Comparison of ENCODE assay signal across 38 cellular contexts in genomic region chr10:68185085-68185484, GRCh38. TPM values are rescaled to one million over a fixed set of nuclear protein-coding genes. Genes with fewer than 3 reads are reported as not detected.
"Had no signal": no experiment of that assay in that cellular context is flagged by ENCODE, and none has a peak within 500 bp of the region (broad histone marks: within the 10 kb centered on the region; RNA-seq: fewer than 3 reads in every experiment).

No MANE protein-coding gene starts in this region.

- H3K27ac Mint-ChIP-seq: activated B cell treated with CpG ODN at 0.5 μM for 24 hours; activated CD8-positive, alpha-beta memory T cell treated with anti-CD3 and anti-CD28 coated beads, Interleukin-2, amount 10 ng/mL, durations not matched to agents 7 days and 5 days; activated CD8-positive, alpha-beta T cell treated with anti-CD3 and anti-CD28 coated beads for 36 hours; activated naive CD4-positive, alpha-beta T cell treated with anti-CD3 and anti-CD28 coated beads for 36 hours; activated naive CD4-positive, alpha-beta T cell treated with anti-CD3 and anti-CD28 coated beads, Interleukin-2, amount 50 U/mL, for 24 hours; activated naive CD8-positive, alpha-beta T cell treated with anti-CD3 and anti-CD28 coated beads, Interleukin-2, amount 10 ng/mL, durations not matched to agents 7 days and 5 days; activated T-helper 1 cell treated with anti-CD3 and anti-CD28 coated beads, Interleukin-12 subunit alpha, Interleukin-12 subunit beta, Interleukin-2, Interleukin-4 antibody, amounts not matched to agents 30 ng/mL and 10 ng/mL and 1 ng/mL, durations not matched to agents 14 hours and 24 hours and 36 hours; activated T-helper 2 cell treated with anti-CD3 and anti-CD28 coated beads, Interferon-gamma antibody, Interleukin-2, Interleukin-4, amounts not matched to agents 10 μg/mL and 5 μg/mL and 100 μg/mL, durations not matched to agents 14 hours and 24 hours and 36 hours; T-helper 17 cell; T-helper 2 cell treated with Interferon-gamma antibody and Interleukin-4, amounts not matched to agents 5 μg/mL and 100 μg/mL, for 36 hours had no signal

- FAIRE-seq: endometrium had no signal

- H3K4me1 ChIP-seq: ascending aorta, breast epithelium, colonic mucosa, esophagus muscularis mucosa, foreskin keratinocyte, gastroesophageal sphincter, heart right ventricle had no signal

- H3K4me3 Mint-ChIP-seq: activated B cell treated with CpG ODN at 0.5 μM for 24 hours; activated CD8-positive, alpha-beta memory T cell treated with anti-CD3 and anti-CD28 coated beads, Interleukin-2, amount 10 ng/mL, durations not matched to agents 7 days and 5 days; activated CD8-positive, alpha-beta T cell treated with anti-CD3 and anti-CD28 coated beads for 36 hours; activated naive CD4-positive, alpha-beta T cell treated with anti-CD3 and anti-CD28 coated beads for 36 hours; activated naive CD4-positive, alpha-beta T cell treated with anti-CD3 and anti-CD28 coated beads, Interleukin-2, amount 50 U/mL, for 24 hours; activated naive CD8-positive, alpha-beta T cell treated with anti-CD3 and anti-CD28 coated beads, Interleukin-2, amount 10 ng/mL, durations not matched to agents 7 days and 5 days; activated T-helper 1 cell treated with anti-CD3 and anti-CD28 coated beads, Interleukin-12 subunit alpha, Interleukin-12 subunit beta, Interleukin-2, Interleukin-4 antibody, amounts not matched to agents 30 ng/mL and 10 ng/mL and 1 ng/mL, durations not matched to agents 14 hours and 24 hours and 36 hours; brain; T-helper 17 cell; T-helper 2 cell treated with Interferon-gamma antibody and Interleukin-4, amounts not matched to agents 5 μg/mL and 100 μg/mL, for 36 hours had no signal

- H3K27me3 Mint-ChIP-seq: brain had no signal

- H3K9me3 Mint-ChIP-seq: activated B cell treated with CpG ODN at 0.5 μM for 24 hours; activated CD8-positive, alpha-beta T cell treated with anti-CD3 and anti-CD28 coated beads for 36 hours; activated naive CD4-positive, alpha-beta T cell treated with anti-CD3 and anti-CD28 coated beads for 36 hours; activated naive CD4-positive, alpha-beta T cell treated with anti-CD3 and anti-CD28 coated beads, Interleukin-2, amount 50 U/mL, for 24 hours; activated naive CD8-positive, alpha-beta T cell treated with anti-CD3 and anti-CD28 coated beads, Interleukin-2, amount 10 ng/mL, durations not matched to agents 7 days and 5 days; activated T-helper 1 cell treated with anti-CD3 and anti-CD28 coated beads, Interleukin-12 subunit alpha, Interleukin-12 subunit beta, Interleukin-2, Interleukin-4 antibody, amounts not matched to agents 30 ng/mL and 10 ng/mL and 1 ng/mL, durations not matched to agents 14 hours and 24 hours and 36 hours; activated T-helper 2 cell treated with anti-CD3 and anti-CD28 coated beads, Interferon-gamma antibody, Interleukin-2, Interleukin-4, amounts not matched to agents 10 μg/mL and 5 μg/mL and 100 μg/mL, durations not matched to agents 14 hours and 24 hours and 36 hours; T-helper 2 cell treated with Interferon-gamma antibody and Interleukin-4, amounts not matched to agents 5 μg/mL and 100 μg/mL, for 36 hours had no signal

- H3K36me3 Mint-ChIP-seq: activated CD8-positive, alpha-beta memory T cell treated with anti-CD3 and anti-CD28 coated beads, Interleukin-2, amount 10 ng/mL, durations not matched to agents 7 days and 5 days; activated naive CD4-positive, alpha-beta T cell treated with anti-CD3 and anti-CD28 coated beads, Interleukin-2, amount 50 U/mL, for 24 hours; activated naive CD8-positive, alpha-beta T cell treated with anti-CD3 and anti-CD28 coated beads, Interleukin-2, amount 10 ng/mL, durations not matched to agents 7 days and 5 days; brain had no signal

- ATAC-seq: activated CD4-positive, CD25-positive, alpha-beta regulatory T cell treated with anti-CD3 and anti-CD28 coated beads, Interleukin-2, amount 50 U/mL, for 24 hours; activated CD8-positive, alpha-beta memory T cell treated with anti-CD3 and anti-CD28 coated beads, Interleukin-2, amount 10 ng/mL, durations not matched to agents 7 days and 5 days; activated CD8-positive, alpha-beta T cell treated with anti-CD3 and anti-CD28 coated beads for 36 hours; foreskin keratinocyte; gastroesophageal sphincter; T-helper 17 cell had no signal

- H3K4me3 ChIP-seq: ascending aorta, breast epithelium, cardiac muscle cell, colonic mucosa, esophagus muscularis mucosa, gastroesophageal sphincter, heart right ventricle had no signal

- H3K27ac ChIP-seq: ascending aorta, breast epithelium, cardiac muscle cell, colonic mucosa, esophagus muscularis mucosa, foreskin keratinocyte, gastroesophageal sphincter, heart right ventricle, WERI-Rb-1 had no signal

- H3K36me3 ChIP-seq: ascending aorta, breast epithelium, cardiac muscle cell, colonic mucosa, gastroesophageal sphincter, WERI-Rb-1 had no signal

- H3K4me1 Mint-ChIP-seq: activated B cell treated with CpG ODN at 0.5 μM for 24 hours; activated CD8-positive, alpha-beta memory T cell treated with anti-CD3 and anti-CD28 coated beads, Interleukin-2, amount 10 ng/mL, durations not matched to agents 7 days and 5 days; activated naive CD4-positive, alpha-beta T cell treated with anti-CD3 and anti-CD28 coated beads, Interleukin-2, amount 50 U/mL, for 24 hours; activated naive CD8-positive, alpha-beta T cell treated with anti-CD3 and anti-CD28 coated beads, Interleukin-2, amount 10 ng/mL, durations not matched to agents 7 days and 5 days; T-helper 17 cell had no signal

- H3K27me3 ChIP-seq: ascending aorta, breast epithelium, cardiac muscle cell, colonic mucosa, esophagus muscularis mucosa, foreskin keratinocyte had no signal

- H3K9me3 ChIP-seq: ascending aorta, breast epithelium, colonic mucosa, esophagus muscularis mucosa, gastroesophageal sphincter, heart right ventricle had no signal

- DNase-seq: activated B cell treated with CpG ODN at 0.5 μM for 24 hours; activated CD4-positive, alpha-beta T cell treated with anti-CD3 and anti-CD28 coated beads for 48 hours; activated CD4-positive, alpha-beta T cell treated with anti-CD3 and anti-CD28 coated beads, Interleukin-2, amount 50 U/mL, for 1 hour; activated CD4-positive, alpha-beta T cell treated with anti-CD3 and anti-CD28 coated beads, Interleukin-2, amount 50 U/mL, for 48 hours; activated CD8-positive, alpha-beta memory T cell treated with anti-CD3 and anti-CD28 coated beads, Interleukin-2, amount 10 ng/mL, durations not matched to agents 7 days and 5 days; activated CD8-positive, alpha-beta memory T cell treated with anti-CD3 and anti-CD28 coated beads, Interleukin-2, amount 50 U/mL, for 4 hours; activated CD8-positive, alpha-beta T cell treated with anti-CD3 and anti-CD28 coated beads for 36 hours; activated effector memory CD4-positive, alpha-beta T cell treated with anti-CD3 and anti-CD28 coated beads, Interleukin-2, amount 50 U/mL, for 16 hours; activated naive CD4-positive, alpha-beta T cell treated with anti-CD3 and anti-CD28 coated beads for 36 hours; activated naive CD8-positive, alpha-beta T cell treated with anti-CD3 and anti-CD28 coated beads, Interleukin-2, amount 10 ng/mL, durations not matched to agents 7 days and 5 days; activated T-cell treated with anti-CD3 and anti-CD28 coated beads, Interleukin-2, amount 50 U/mL, for 1 hour; activated T-cell treated with anti-CD3 and anti-CD28 coated beads, Interleukin-2, amount 50 U/mL, for 48 hours; central memory CD4-positive, alpha-beta T cell; cerebellar nuclear complex; colonic mucosa; effector CD8-positive, alpha-beta T cell; erythroblast; foreskin keratinocyte; heart right ventricle; T-helper 1 cell; T-helper 17 cell; T1000; WERI-Rb-1 had no signal

RNA-seq across cellular contexts. Expression of gene ATOH7, which starts 46.8 kb away (rescaled TPM):
- total RNA-seq: activated B cell treated with CpG ODN at 0.5 μM for 24 hours; activated CD8-positive, alpha-beta memory T cell treated with anti-CD3 and anti-CD28 coated beads for 36 hours; activated CD8-positive, alpha-beta memory T cell treated with anti-CD3 and anti-CD28 coated beads, Interleukin-2, amount 10 ng/mL, durations not matched to agents 7 days and 5 days; activated CD8-positive, alpha-beta T cell treated with anti-CD3 and anti-CD28 coated beads for 36 hours; activated naive CD4-positive, alpha-beta T cell treated with anti-CD3 and anti-CD28 coated beads for 36 hours; activated naive CD8-positive, alpha-beta T cell treated with anti-CD3 and anti-CD28 coated beads, Interleukin-2, amount 10 ng/mL, durations not matched to agents 7 days and 5 days; activated T-helper 1 cell treated with anti-CD3 and anti-CD28 coated beads, Interleukin-12 subunit alpha, Interleukin-12 subunit beta, Interleukin-2, Interleukin-4 antibody, amounts not matched to agents 30 ng/mL and 10 ng/mL and 1 ng/mL, durations not matched to agents 14 hours and 24 hours and 36 hours; activated T-helper 2 cell treated with anti-CD3 and anti-CD28 coated beads, Interferon-gamma antibody, Interleukin-2, Interleukin-4, amounts not matched to agents 10 μg/mL and 5 μg/mL and 100 μg/mL, durations not matched to agents 14 hours and 24 hours and 36 hours; ascending aorta; cardiac muscle cell; dermis microvascular lymphatic vessel endothelial cell; esophagus muscularis mucosa; glomerular endothelial cell; heart right ventricle; T-helper 17 cell had no signal
- polyA plus RNA-seq: foreskin keratinocyte had no signal
